Comparison of ENCODE assay signal across 8 cellular contexts in genomic region chr3:28348637-28349396, GRCh38. TPM values are rescaled to one million over a fixed set of nuclear protein-coding genes. Genes with fewer than 3 reads are reported as not detected.
DNase-seq lines count a peak whose midpoint lies in the region; ATAC-seq, FAIRE-seq and TF ChIP-seq lines count a peak whose summit lies in the region.

AZI2 (minus strand) TSS chr3:28348824; CDS start chr3:28340617, 8,207 bp downstream.
ZCWPW2 (plus strand) TSS chr3:28348721; CDS start chr3:28413069, 64,348 bp downstream.

- H3K4me1 ChIP-seq in endodermal cell (ENCODE audit: control insufficient read depth, insufficient read depth, low read length) = peaks cover 6% of the 10 kb centered on the region
- no peaks in the 10 kb centered on the region for H3K4me1 ChIP-seq in mesodermal cell (ENCODE audit: control insufficient read depth, insufficient read depth, low read length, poor library complexity, severe bottlenecking)

- H3K27me3 ChIP-seq in endodermal cell (ENCODE audit: control insufficient read depth, insufficient read depth, low read length, poor library complexity, severe bottlenecking) = no peaks in the 10 kb centered on the region

- peak; percentile 56 for TF ChIP-seq CTCF in endodermal cell (conservative IDR thresholded peaks at IDR 0.05)

- 0% methylated on average over 48 to 79 of the region's 79 CpGs for WGBS in endodermal cell (ENCODE audit: insufficient coverage in 1 of 2, insufficient read length in 1 of 2), 2 experiments
- 0% methylated on average over 62 to 65 of the region's 79 CpGs for WGBS in mesodermal cell (ENCODE audit: insufficient coverage in 2 of 2), 2 experiments

- peaks cover 17% of the 10 kb centered on the region for H3K9me3 ChIP-seq in endodermal cell (ENCODE audit: control insufficient read depth, low read length)
- no peaks in the 10 kb centered on the region for H3K9me3 ChIP-seq in mesodermal cell (ENCODE audit: control insufficient read depth, low read length)

- peak; percentile 89 for DNase-seq in Caki2 (ENCODE audit: low read depth)
- DNase-seq in HTR-8/SVneo (ENCODE audit: insufficient read length, low spot score) = peak; percentile 76
- peak; percentile 94 for DNase-seq in NOMO-1 treated with DMSO at 0.1 percent for 48 hours (lab: John Stamatoyannopoulos, UW; ENCODE audit: unreplicated experiment)
- DNase-seq in activated CD8-positive, alpha-beta memory T cell treated with anti-CD3 and anti-CD28 coated beads, Interleukin-2, amount 50 U/mL, for 1 hour (ENCODE audit: extremely low read depth) = peak; percentile 78
- DNase-seq in endodermal cell = peak; percentile 96
- DNase-seq in stimulated activated CD8-positive, alpha-beta memory T cell treated with anti-CD3 and anti-CD28 coated beads, Interleukin-15, amount 100 ng/mL, for 4 hours (ENCODE audit: low read depth in 2 of 2) = peak; percentile 80 to 83

- ATAC-seq in GM21367 (IDR thresholded peaks at IDR 0.05; ENCODE audit: unreplicated experiment) = peak; percentile 88

- peak within 1 kb of the TSS; percentile 76 for H3K9ac ChIP-seq in endodermal cell (ENCODE audit: extremely low read depth, low read length, poor library complexity, severe bottlenecking)

- in situ Hi-C loops in Caki2 (cut with HindIII; ENCODE audit: low pct_unique_long_range_greater_than_20kb, low sequenced_read_pairs) = no loop called here

- H3K9me3 Mint-ChIP-seq in endodermal cell = peaks cover 10% of the 10 kb centered on the region

- H3K4me3 ChIP-seq in endodermal cell (ENCODE audit: low read length) (peak within 1 kb of the TSS; percentile 89), mesodermal cell (ENCODE audit: extremely low read depth, insufficient read depth, low read length, poor library complexity, severe bottlenecking) (peak within 1 kb of the TSS; percentile 84)

- H3K4me3 Mint-ChIP-seq in endodermal cell = peak within 1 kb of the TSS; percentile 94

- H3K27me3 Mint-ChIP-seq in endodermal cell (ENCODE audit: insufficient read depth) = no peaks in the 10 kb centered on the region

- peak within 1 kb of the TSS; percentile 98 for H3K27ac Mint-ChIP-seq in endodermal cell

- H3K4me1 Mint-ChIP-seq in endodermal cell = peaks cover 27% of the 10 kb centered on the region

- H3K36me3 ChIP-seq in endodermal cell (ENCODE audit: control insufficient read depth, insufficient read depth, low read length) (peaks cover 12% of the 10 kb centered on the region), mesodermal cell (ENCODE audit: control insufficient read depth, insufficient read depth, low read length) (no peaks in the 10 kb centered on the region)

- H3K27ac ChIP-seq in endodermal cell (ENCODE audit: low read depth, low read length) = peak within 1 kb of the TSS; percentile 97
- peak within 1 kb of the TSS; percentile 99 for H3K27ac ChIP-seq in mesodermal cell (ENCODE audit: low read depth, low read length, severe bottlenecking)

- FAIRE-seq in HTR-8/SVneo (lab: Jason Lieb, UNC) = peak; percentile 96

- H3K36me3 Mint-ChIP-seq in endodermal cell (ENCODE audit: low read depth) = peaks cover 16% of the 10 kb centered on the region

RNA-seq across cellular contexts. Expression of gene AZI2, which starts in this region (rescaled TPM):
- 49.9 and 62.1 TPM in 2 replicates for total RNA-seq in Caki2 (2014; rRNA removed; shearing (Covaris generic); ENCODE audit: low replicate concordance)
- 10 to 100 TPM; 51.9 to 54.9 TPM for total RNA-seq in endodermal cell
- polyA plus RNA-seq in endodermal cell (2013, experiment 1 of 2) = 83.0 TPM
- 72.6 TPM for polyA plus RNA-seq in endodermal cell (2013, experiment 2 of 2)
- polyA plus RNA-seq in mesodermal cell (2013, experiment 1 of 2) = 74.6 TPM
- 79.9 TPM for polyA plus RNA-seq in mesodermal cell (2013, experiment 2 of 2)

RNA-seq across cellular contexts. Expression of gene ZCWPW2, which starts in this region (rescaled TPM):
- not detected in 2 replicates for total RNA-seq in Caki2 (2014; rRNA removed; shearing (Covaris generic); ENCODE audit: low replicate concordance)
- total RNA-seq in endodermal cell = under 1 TPM in 1 of 2 donors, not detected in 1; 0.82 TPM
- polyA plus RNA-seq in endodermal cell (2013, experiment 1 of 2) = 1.2 TPM
- polyA plus RNA-seq in endodermal cell (2013, experiment 2 of 2) = 1.1 TPM
- 0.85 TPM for polyA plus RNA-seq in mesodermal cell (2013, experiment 1 of 2)
- polyA plus RNA-seq in mesodermal cell (2013, experiment 2 of 2) = 1.2 TPM

Comparison
In these comparisons a context has a peak if more than half of its experiments do, and no peak if none do; other contexts are left out.
1. Peak in every context shown above with its lines: DNase-seq, ATAC-seq, H3K4me3 ChIP-seq and H3K27ac ChIP-seq.